ENCODE assay signal across 8 cellular contexts in genomic region chr21:41169258-41169576, GRCh38. TPM values are rescaled to one million over a fixed set of nuclear protein-coding genes. Genes with fewer than 3 reads are reported as not detected.
DNase-seq lines count a peak whose midpoint lies in the region; ATAC-seq and TF ChIP-seq lines count a peak whose summit lies in the region.

No MANE protein-coding gene starts in this region.

- no peaks in the 10 kb centered on the region for H3K4me1 ChIP-seq in CD8-positive, alpha-beta memory T cell (ENCODE audit: insufficient read depth, low read length)
- H3K4me1 ChIP-seq in psoas muscle = no peaks in the 10 kb centered on the region

- TF ChIP-seq CTCF in WTC11 (IDR thresholded peaks at IDR 0.05) (no peak), foreskin fibroblast (IDR thresholded peaks at IDR 0.05; ENCODE audit: low read depth, low read length) (no peak), psoas muscle (IDR thresholded peaks at IDR 0.05) (no peak)

- H3K27me3 ChIP-seq in CD8-positive, alpha-beta memory T cell (ENCODE audit: insufficient read depth, low read length, poor library complexity, severe bottlenecking) = peaks cover 10% of the 10 kb centered on the region
- peaks cover 0 to 9% (median 0%) of the 10 kb centered on the region in 3 donors for H3K27me3 ChIP-seq in psoas muscle (ENCODE audit: insufficient read depth in 3 of 3, low read length in 2 of 3)

- H3K36me3 ChIP-seq in CD8-positive, alpha-beta memory T cell (ENCODE audit: insufficient read depth, low read length) = no peaks in the 10 kb centered on the region
- no peaks in the 10 kb centered on the region for H3K36me3 ChIP-seq in psoas muscle (ENCODE audit: insufficient read depth in 1 of 2, low read depth in 1 of 2)

- no peaks in the 10 kb centered on the region for H3K36me3 Mint-ChIP-seq in CD8-positive, alpha-beta memory T cell
- no peaks in the 10 kb centered on the region for H3K36me3 Mint-ChIP-seq in WTC11

- POLR2A ChIA-PET in CD8-positive, alpha-beta memory T cell (lab: Charles Lee) = no interaction called here
- POLR2A ChIA-PET in WTC11 (lab: Charles Lee) = interaction anchor here (0.6 kb wide), 1 partner anchor 1784 kb away, joined by 4 read pairs; no protein-coding TSS in a partner anchor

- CTCF ChIA-PET in CD8-positive, alpha-beta memory T cell (lab: Charles Lee) = interaction anchor here (0.7 kb wide), 1 partner anchor 17 kb away, joined by 3 read pairs; no protein-coding TSS in a partner anchor
- CTCF ChIA-PET in WTC11 (lab: Charles Lee) = interaction anchor here (0.6 to 6.4 kb wide), 13 partner anchors 22 to 294 kb away, joined by 3 to 48 read pairs (median 4); partner anchors contain the start of gene FAM3B

- intact Hi-C loops in psoas muscle (cut with DNase I) = no loop called here

- no peaks in the 10 kb centered on the region for H3K9me3 Mint-ChIP-seq in CD8-positive, alpha-beta memory T cell
- H3K9me3 Mint-ChIP-seq in WTC11 = no peaks in the 10 kb centered on the region

- peaks cover 22 to 54% of the 10 kb centered on the region in 2 donors for H3K27me3 Mint-ChIP-seq in CD8-positive, alpha-beta memory T cell
- peaks cover 43% of the 10 kb centered on the region for H3K27me3 Mint-ChIP-seq in WTC11 (ENCODE audit: low read depth)

- no peak for DNase-seq in CD8-positive, alpha-beta memory T cell
- no peak for DNase-seq in WTC11 (ENCODE audit: low spot score)
- no peak for DNase-seq in foreskin fibroblast
- DNase-seq in psoas muscle = no peak
- DNase-seq in G401 (ENCODE audit: low spot score) = no peak
- no peak for DNase-seq in OCI-M2 (lab: John Stamatoyannopoulos, UW; ENCODE audit: unreplicated experiment)

- no peak overlapping the region for H3K27ac ChIP-seq in CD8-positive, alpha-beta memory T cell (ENCODE audit: low read depth, low read length)
- H3K27ac ChIP-seq in psoas muscle = no peak overlapping the region

- no peak overlapping the region for H3K4me3 ChIP-seq in CD8-positive, alpha-beta memory T cell (ENCODE audit: low read length)
- H3K4me3 ChIP-seq in foreskin fibroblast (ENCODE audit: low read depth in 1 of 2, low read length in 2 of 2) (peak overlapping the region; percentile 61 to 74), psoas muscle (peak overlapping the region; percentile 72)

- in situ Hi-C loops in G401 (cut with HindIII; ENCODE audit: low sequenced_read_pairs) = no loop called here

- H3K4me1 Mint-ChIP-seq in CD8-positive, alpha-beta memory T cell = peaks cover 10 to 18% (median 15%) of the 10 kb centered on the region in 3 donors
- peaks cover 21% of the 10 kb centered on the region for H3K4me1 Mint-ChIP-seq in WTC11

- H3K27ac Mint-ChIP-seq in CD8-positive, alpha-beta memory T cell = no peak overlapping the region
- no peak overlapping the region for H3K27ac Mint-ChIP-seq in WTC11

- peak overlapping the region in 5 of 7 donors; percentile 57 to 72 (median 65) for H3K4me3 Mint-ChIP-seq in CD8-positive, alpha-beta memory T cell
- H3K4me3 Mint-ChIP-seq in WTC11 = peak overlapping the region; percentile 77

- no peaks in the 10 kb centered on the region for H3K9me3 ChIP-seq in CD8-positive, alpha-beta memory T cell (ENCODE audit: low read length)
- no peaks in the 10 kb centered on the region for H3K9me3 ChIP-seq in psoas muscle

- ATAC-seq in WTC11 (no peak), psoas muscle (no peak), GM18861 (IDR thresholded peaks at IDR 0.05; ENCODE audit: unreplicated experiment) (no peak), HG03108 (IDR thresholded peaks at IDR 0.05; ENCODE audit: unreplicated experiment) (no peak)

- WGBS in psoas muscle, 3 donors = 0 to 3% (median 2%) methylated on average over 3 of the region's 3 CpGs

TF ChIP-seq in WTC11, 78 proteins besides CTCF, POLR2A, EP300 and RAD21:
- TF ChIP-seq AFF4 (CRISPR knock-in tag; IDR thresholded peaks at IDR 0.05; ENCODE audit: borderline replicate concordance) = no peak
- no peak for TF ChIP-seq SOX15 (CRISPR knock-in tag; IDR thresholded peaks at IDR 0.05)
- TF ChIP-seq EMX1 (CRISPR knock-in tag; IDR thresholded peaks at IDR 0.05) = no peak
- no peak for TF ChIP-seq HMGA2 (CRISPR knock-in tag; IDR thresholded peaks at IDR 0.05)
- TF ChIP-seq ZNF317 (CRISPR knock-in tag; IDR thresholded peaks at IDR 0.05; ENCODE audit: borderline replicate concordance, low read depth) = no peak
- TF ChIP-seq FOXP4 (CRISPR knock-in tag; IDR thresholded peaks at IDR 0.05) = no peak
- no peak for TF ChIP-seq STAT6 (CRISPR knock-in tag; conservative IDR thresholded peaks at IDR 0.05; ENCODE audit: low read depth)
- TF ChIP-seq MXD4 (CRISPR knock-in tag; IDR thresholded peaks at IDR 0.05; ENCODE audit: borderline replicate concordance) = no peak
- TF ChIP-seq ERG (CRISPR knock-in tag; IDR thresholded peaks at IDR 0.05) = no peak
- no peak for TF ChIP-seq PRRX2 (CRISPR knock-in tag; IDR thresholded peaks at IDR 0.05)
- TF ChIP-seq ZNF423 (CRISPR knock-in tag; IDR thresholded peaks at IDR 0.05) = no peak

RNA-seq across cellular contexts. Expression of gene BACE2, which starts 1.3 kb away (rescaled TPM):
- 1 to 10 TPM in 1 of 2 experiments, under 1 TPM in 1; 0.44 to 1.1 TPM for total RNA-seq in CD8-positive, alpha-beta memory T cell
- 0.58 TPM for polyA plus RNA-seq in CD8-positive, alpha-beta memory T cell
- 9.8 to 11.8 TPM (median 11.1 TPM) in 3 replicates for total RNA-seq in WTC11 (2021)
- 10 to 100 TPM in 2 of 4 donors, 1 to 10 TPM in 2; 5.3 to 13.9 (median 9.1) TPM for total RNA-seq in psoas muscle
- polyA plus RNA-seq in psoas muscle = 10 to 100 TPM in 1 of 3 donors, 1 to 10 TPM in 2; 5.8 to 16.0 (median 6.2) TPM
- not detected in 2 replicates for total RNA-seq in G401 (2014; rRNA removed; shearing (Covaris generic))
